1 cellular context compared by ENCODE assay signal in genomic region chr5:176317534-176318374, GRCh38.
TF ChIP-seq lines count a peak whose summit lies in the region.

No MANE protein-coding gene starts in this region.

TF ChIP-seq in A549, 52 proteins besides CTCF, POLR2A, EP300 and RAD21:
- TF ChIP-seq SREBF2 (IDR thresholded peaks at IDR 0.05), result no peak
- no peak for TF ChIP-seq RCOR1 (IDR thresholded peaks at IDR 0.05; ENCODE audit: low read depth, low read length)
- TF ChIP-seq FOSB (CRISPR knock-in tag; IDR thresholded peaks at IDR 0.05), result no peak
- TF ChIP-seq ATOH8 (CRISPR knock-in tag; IDR thresholded peaks at IDR 0.05; ENCODE audit: low read depth), result no peak
- TF ChIP-seq KDM1A (IDR thresholded peaks at IDR 0.05; ENCODE audit: low read depth), result no peak
- TF ChIP-seq CHD2 (IDR thresholded peaks at IDR 0.05; ENCODE audit: low read length, partially characterized antibody), result no peak
- TF ChIP-seq HES2 (IDR thresholded peaks at IDR 0.05), result no peak
